25 cellular contexts compared by ENCODE assay signal in the genomic region with DNA sequence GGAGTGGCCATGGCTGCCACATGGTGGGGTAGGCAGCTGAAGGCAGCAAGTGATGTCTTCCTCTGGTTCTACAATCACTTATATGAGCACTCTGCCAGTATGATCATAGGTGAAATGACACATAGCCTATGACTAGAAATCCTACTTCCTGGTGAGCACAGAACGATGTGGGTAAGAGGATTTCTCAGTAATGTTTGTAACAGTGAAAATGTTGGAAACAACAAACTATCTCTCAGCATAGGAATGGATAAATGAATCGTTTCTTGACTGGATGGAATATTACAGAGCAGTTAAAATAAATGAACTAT.
DNase-seq lines count a peak whose midpoint lies in the region; ATAC-seq and TF ChIP-seq lines count a peak whose summit lies in the region.
"Had no signal": no experiment of that assay in that cellular context is flagged by ENCODE, and none has a peak within 500 bp of the region (broad histone marks: within the 10 kb centered on the region; RNA-seq: fewer than 3 reads in every experiment).

No MANE protein-coding gene starts in this region.

- H3K36me3 Mint-ChIP-seq in HFFc6 (ENCODE audit: low read depth), result no peaks in the 10 kb centered on the region
- H3K36me3 Mint-ChIP-seq: IgD-negative memory B cell; stimulated activated memory B cell treated with anti-CD40 and anti-IgM and Interleukin-4, amounts not matched to agents 10 μg/mL and 1 μg/mL and 100 μg/mL, for 72 hours had no signal

- peaks cover 6% of the 10 kb centered on the region for H3K27me3 Mint-ChIP-seq in HFFc6 (ENCODE audit: insufficient read depth)

- DNase-seq in HFFc6 (peak; percentile 28), amniotic epithelial cell (ENCODE audit: low read depth) (peak; percentile 38), iris pigment epithelial cell (ENCODE audit: low read depth) (peak; percentile 47), Kasumi-1 (lab: John Stamatoyannopoulos, UW) (no peak), DMS79 treated with DMSO at 0.1 percent for 48 hours (lab: John Stamatoyannopoulos, UW) (no peak), NCI-H1930 (lab: John Stamatoyannopoulos, UW) (no peak)
- DNase-seq: activated CD4-positive, alpha-beta T cell treated with anti-CD3 and anti-CD28 coated beads for 4 hours; activated naive CD4-positive, alpha-beta T cell treated with Interleukin-2 at 50 U/mL for 16 hours; activated T-cell treated with anti-CD3 and anti-CD28 coated beads, Interleukin-2, amount 50 U/mL, for 4 hours; C1 segment of cervical spinal cord; naive B cell; NCI-H1417; NCI-H446; nucleus accumbens; small intestine had no signal

- H3K4me1 ChIP-seq in ACC112 (ENCODE audit: control insufficient read depth, insufficient read depth, low read length, unreplicated experiment), result peaks cover 27% of the 10 kb centered on the region
- H3K4me1 ChIP-seq: suprapubic skin had no signal

- no peaks in the 10 kb centered on the region for H3K9me3 Mint-ChIP-seq in HFFc6
- H3K9me3 Mint-ChIP-seq: activated T-cell treated with anti-CD3 and anti-CD28 coated beads, Interleukin-2, amount 50 U/mL, for 4 hours; central memory CD8-positive, alpha-beta T cell; stimulated activated memory B cell treated with anti-CD40 and anti-IgM and Interleukin-4, amounts not matched to agents 10 μg/mL and 1 μg/mL and 100 μg/mL, for 72 hours had no signal

- H3K36me3 ChIP-seq in ACC112 (ENCODE audit: insufficient read depth, low read length), result no peaks in the 10 kb centered on the region
- H3K36me3 ChIP-seq: ascending aorta, MG63, SJSA1, suprapubic skin had no signal

- no peaks in the 10 kb centered on the region for H3K27me3 ChIP-seq in ACC112 (ENCODE audit: insufficient read depth, low read length)
- H3K27me3 ChIP-seq: ascending aorta, MG63, SJSA1 had no signal

- no peak for TF ChIP-seq CTCF in HFFc6 (IDR thresholded peaks at IDR 0.05)

- peaks cover 34% of the 10 kb centered on the region for H3K4me1 Mint-ChIP-seq in HFFc6 (ENCODE audit: low read depth)
- H3K4me1 Mint-ChIP-seq: central memory CD8-positive, alpha-beta T cell; IgD-negative memory B cell had no signal

- H3K27ac Mint-ChIP-seq in HFFc6, result 0 out of 2 replicates have a peak overlapping the region, but pooled peaks have one; percentile 2
- H3K27ac Mint-ChIP-seq: IgD-negative memory B cell; stimulated activated memory B cell treated with anti-CD40 and anti-IgM and Interleukin-4, amounts not matched to agents 10 μg/mL and 1 μg/mL and 100 μg/mL, for 72 hours had no signal

- H3K79me2 ChIP-seq in ACC112 (ENCODE audit: control insufficient read depth, insufficient read depth, low read length, unreplicated experiment), result no peaks in the 10 kb centered on the region

- ATAC-seq in HG02870 (IDR thresholded peaks at IDR 0.05; ENCODE audit: unreplicated experiment), result no peak
- ATAC-seq: left lobe of liver; stimulated activated memory B cell treated with anti-CD40 and anti-IgM and Interleukin-4, amounts not matched to agents 10 μg/mL and 1 μg/mL and 100 μg/mL, for 72 hours had no signal

- H3K4me3 Mint-ChIP-seq in HFFc6, result no peak overlapping the region
- H3K4me3 Mint-ChIP-seq: activated T-cell treated with anti-CD3 and anti-CD28 coated beads, Interleukin-2, amount 50 U/mL, for 4 hours; central memory CD8-positive, alpha-beta T cell; IgD-negative memory B cell; stimulated activated memory B cell treated with anti-CD40 and anti-IgM and Interleukin-4, amounts not matched to agents 10 μg/mL and 1 μg/mL and 100 μg/mL, for 72 hours had no signal

- H3K27ac ChIP-seq in ACC112 (ENCODE audit: low read depth, low read length), result peak overlapping the region; percentile 30; the same call in 1 of the 2 replicates
- H3K27ac ChIP-seq: SJSA1, suprapubic skin had no signal

- no peak overlapping the region for H3K4me3 ChIP-seq in ACC112 (ENCODE audit: low read depth, low read length)
- H3K4me3 ChIP-seq: ascending aorta, MG63, SJSA1, suprapubic skin had no signal

- peak overlapping the region; percentile 71 for H2AFZ ChIP-seq in ACC112 (ENCODE audit: low read length, unreplicated experiment)

Comparison
In these comparisons a context has a peak if more than half of its experiments do, and no peak if none do; other contexts are left out.
1. DNase-seq: peak in HFFc6 (single experiment), amniotic epithelial cell (single experiment) and iris pigment epithelial cell (single experiment); none in Kasumi-1 (0 of 2), DMS79 treated with DMSO at 0.1 percent for 48 hours (single experiment) and NCI-H1930 (0 of 2).